In genomic region chr20:3172126-3172932, GRCh38 we compare ENCODE assay signal across 10 cellular contexts. TPM values are rescaled to one million over a fixed set of nuclear protein-coding genes. Genes with fewer than 3 reads are reported as not detected.
DNase-seq lines count a peak whose midpoint lies in the region; ATAC-seq, FAIRE-seq and TF ChIP-seq lines count a peak whose summit lies in the region.
"Had no signal": no experiment of that assay in that cellular context is flagged by ENCODE, and none has a peak within 500 bp of the region (broad histone marks: within the 10 kb centered on the region; RNA-seq: fewer than 3 reads in every experiment).

No MANE protein-coding gene starts in this region.

- ATAC-seq in pancreas (no peak), GM19455 (IDR thresholded peaks at IDR 0.05; ENCODE audit: unreplicated experiment) (no peak)

- peak overlapping the region; percentile 79 to 86 (median 83) for H3K4me3 Mint-ChIP-seq in CD4-positive, alpha-beta memory T cell
- H3K4me3 Mint-ChIP-seq in endodermal cell = peak overlapping the region; percentile 88

- peaks cover 0 to 1% of the 10 kb centered on the region in 2 donors for H3K36me3 Mint-ChIP-seq in CD4-positive, alpha-beta memory T cell
- H3K36me3 Mint-ChIP-seq in endodermal cell (ENCODE audit: low read depth) = peaks cover 2% of the 10 kb centered on the region

- H3K79me2 ChIP-seq in OCI-LY7 (ENCODE audit: insufficient read depth, low read depth, low read length) = no peaks in the 10 kb centered on the region

- peak overlapping the region; percentile 85 for H3K4me2 ChIP-seq in OCI-LY7 (ENCODE audit: low read length)

- no peaks in the 10 kb centered on the region for H4K20me1 ChIP-seq in OCI-LY7 (ENCODE audit: insufficient read depth, low read length)

- no peak overlapping the region; the same call in 1 of the 2 replicates for H2AFZ ChIP-seq in OCI-LY7 (ENCODE audit: low read length)

- no peaks in the 10 kb centered on the region for H3K9me3 ChIP-seq in CD4-positive, alpha-beta memory T cell (ENCODE audit: control insufficient read depth in 1 of 2, low read length in 2 of 2)
- no peaks in the 10 kb centered on the region for H3K9me3 ChIP-seq in OCI-LY7 (ENCODE audit: low read length)
- no peaks in the 10 kb centered on the region for H3K9me3 ChIP-seq in endodermal cell (ENCODE audit: control insufficient read depth, low read length)
- no peaks in the 10 kb centered on the region for H3K9me3 ChIP-seq in pancreas

- peaks cover 12 to 18% of the 10 kb centered on the region in 2 donors for H3K27me3 Mint-ChIP-seq in CD4-positive, alpha-beta memory T cell
- H3K27me3 Mint-ChIP-seq in endodermal cell (ENCODE audit: insufficient read depth) = peaks cover 2% of the 10 kb centered on the region

- H3K9ac ChIP-seq in endodermal cell (ENCODE audit: extremely low read depth, low read length, poor library complexity, severe bottlenecking) = peak overlapping the region; percentile 64

- BruUV-seq in OCI-LY7 (replicated peaks; lab: Mats Ljungman, UMichigan) = no TSS peak

- CTCF ChIA-PET in CD4-positive, alpha-beta memory T cell (lab: Charles Lee; ENCODE audit: partially characterized antibody) = interaction anchor here (1.0 to 1.1 kb wide), 2 partner anchors 13 to 103 kb away, joined by 3 read pairs; partner anchors contain the start of genes FASTKD5 and UBOX5
- CTCF ChIA-PET in OCI-LY7 (lab: Charles Lee; ENCODE audit: unreplicated experiment) = no interaction called here

- no peak for TF ChIP-seq CTCF in OCI-LY7 (conservative IDR thresholded peaks at IDR 0.05; ENCODE audit: low read length)
- no peak for TF ChIP-seq CTCF in endodermal cell (conservative IDR thresholded peaks at IDR 0.05)
- TF ChIP-seq CTCF in pancreas (IDR thresholded peaks at IDR 0.05) = no peak

- peaks cover 15% of the 10 kb centered on the region for H3K4me1 ChIP-seq in CD4-positive, alpha-beta memory T cell (ENCODE audit: insufficient read depth, low read length)
- H3K4me1 ChIP-seq in OCI-LY7 (ENCODE audit: insufficient read depth, low read length, poor library complexity, severe bottlenecking) = peaks cover 27% of the 10 kb centered on the region
- H3K4me1 ChIP-seq in endodermal cell (ENCODE audit: control insufficient read depth, insufficient read depth, low read length) = peaks cover 5% of the 10 kb centered on the region
- peaks cover 8 to 16% (median 13%) of the 10 kb centered on the region in 3 donors for H3K4me1 ChIP-seq in pancreas

- no peak for FAIRE-seq in pancreas (lab: Jason Lieb, UNC)

- DNase-seq in CD4-positive, alpha-beta memory T cell = no peak
- DNase-seq in OCI-LY7 (ENCODE audit: low spot score) (no peak), endodermal cell (peak; percentile 52), pancreas (no peak), medulla oblongata (ENCODE audit: extremely low spot score) (no peak), NCI-H748 (lab: John Stamatoyannopoulos, UW; ENCODE audit: unreplicated experiment) (no peak), Kasumi-1 (lab: John Stamatoyannopoulos, UW) (no peak)
- DNase-seq: amniotic stem cell, NCI-H2081 treated with DMSO at 0.1 percent for 48 hours had no signal

- POLR2A ChIA-PET in CD4-positive, alpha-beta memory T cell (lab: Charles Lee; ENCODE audit: partially characterized antibody) = interaction anchor here (0.8 to 1.7 kb wide), 4 partner anchors 9 to 31 kb away, joined by 3 to 8 read pairs (median 4); no protein-coding TSS in a partner anchor
- POLR2A ChIA-PET in OCI-LY7 (lab: Charles Lee) = interaction anchor here (0.6 kb wide), 1 partner anchor 30 kb away, joined by 3 read pairs; no protein-coding TSS in a partner anchor

- WGBS in endodermal cell (ENCODE audit: insufficient coverage in 1 of 2, insufficient read length in 1 of 2), 2 experiments = 14 to 53% methylated on average over 1 to 5 of the region's 5 CpGs
- 24 to 43% methylated on average over 5 of the region's 5 CpGs for WGBS in pancreas, 2 donors

- peaks cover 3% of the 10 kb centered on the region for H3K27me3 ChIP-seq in CD4-positive, alpha-beta memory T cell (ENCODE audit: insufficient read depth, low read length)
- H3K27me3 ChIP-seq in endodermal cell (ENCODE audit: control insufficient read depth, insufficient read depth, low read length, poor library complexity, severe bottlenecking) (no peaks in the 10 kb centered on the region), pancreas (no peaks in the 10 kb centered on the region)

- H3K4me3 ChIP-seq in CD4-positive, alpha-beta memory T cell (ENCODE audit: low read length in 2 of 2) = no peak overlapping the region
- H3K4me3 ChIP-seq in OCI-LY7 (ENCODE audit: low read depth, low read length, poor library complexity, severe bottlenecking) = peak overlapping the region; percentile 97
- H3K4me3 ChIP-seq in endodermal cell (ENCODE audit: low read length) = peak overlapping the region; percentile 91
- H3K4me3 ChIP-seq in pancreas = peak overlapping the region; percentile 70 to 83 (median 74)

- no peak overlapping the region for H3K27ac ChIP-seq in CD4-positive, alpha-beta memory T cell (ENCODE audit: low read depth, low read length)
- H3K27ac ChIP-seq in OCI-LY7 (ENCODE audit: low read depth, low read length, poor library complexity, severe bottlenecking) = no peak overlapping the region
- H3K27ac ChIP-seq in endodermal cell (ENCODE audit: low read depth, low read length) = no peak overlapping the region
- H3K27ac ChIP-seq in pancreas = no peak overlapping the region

- no peaks in the 10 kb centered on the region for H3K36me3 ChIP-seq in CD4-positive, alpha-beta memory T cell (ENCODE audit: insufficient read depth, low read length)
- H3K36me3 ChIP-seq in OCI-LY7 (ENCODE audit: insufficient read depth, low read length) = no peaks in the 10 kb centered on the region
- no peaks in the 10 kb centered on the region for H3K36me3 ChIP-seq in endodermal cell (ENCODE audit: control insufficient read depth, insufficient read depth, low read length)
- H3K36me3 ChIP-seq in pancreas = no peaks in the 10 kb centered on the region

- H3K27ac Mint-ChIP-seq in CD4-positive, alpha-beta memory T cell = peak overlapping the region; percentile 80 to 89 (median 87)
- H3K27ac Mint-ChIP-seq in endodermal cell = peak overlapping the region; percentile 84

- H3K9me3 Mint-ChIP-seq in CD4-positive, alpha-beta memory T cell = no peaks in the 10 kb centered on the region
- no peaks in the 10 kb centered on the region for H3K9me3 Mint-ChIP-seq in endodermal cell

- H3K4me1 Mint-ChIP-seq in CD4-positive, alpha-beta memory T cell = peaks cover 3 to 30% (median 11%) of the 10 kb centered on the region in 4 donors
- peaks cover 40% of the 10 kb centered on the region for H3K4me1 Mint-ChIP-seq in endodermal cell

- intact Hi-C loops in CD4-positive, alpha-beta memory T cell (cut with micrococcal nuclease) = loop anchor here (2.0 to 5.0 kb wide), 2 partner anchors 50 to 66 kb away; partner anchors contain the start of gene SLC4A11
- intact Hi-C loops in OCI-LY7 (cut with micrococcal nuclease; ENCODE audit: unreplicated experiment) = no loop called here
- intact Hi-C loops in pancreas (cut with DNase I) = loop anchor here in 1 of 3 donors (10.0 kb wide), 1 partner anchor 58 kb away; no protein-coding TSS in a partner anchor

- no peaks in the 10 kb centered on the region for H3K9me2 ChIP-seq in OCI-LY7 (ENCODE audit: insufficient read depth, low read length)

RNA-seq across cellular contexts. Expression of gene LZTS3, which starts 1.0 kb away (rescaled TPM):
- 1 to 10 TPM; 7.0 to 7.9 TPM for total RNA-seq in CD4-positive, alpha-beta memory T cell
- polyA plus RNA-seq in CD4-positive, alpha-beta memory T cell = under 1 TPM; 0.78 to 0.86 TPM
- 4.5 and 4.7 TPM in 2 replicates for total RNA-seq in OCI-LY7 (2014; rRNA removed; shearing (Covaris generic))
- total RNA-seq in OCI-LY7 (2022) (4.2 and 5.0 TPM in 2 replicates), endodermal cell (10 to 100 TPM; 26.8 to 27.7 TPM), pancreas (10 to 100 TPM; 17.5 to 18.9 (median 18.3) TPM)
- 8.8 TPM for polyA plus RNA-seq in endodermal cell (2013, experiment 1 of 2)
- 7.5 TPM for polyA plus RNA-seq in endodermal cell (2013, experiment 2 of 2)
- polyA plus RNA-seq in pancreas = 10 to 100 TPM; 20.3 to 30.5 TPM

RNA-seq across cellular contexts. Expression of gene FASTKD5, which starts 12.7 kb away (rescaled TPM):
- total RNA-seq in CD4-positive, alpha-beta memory T cell = 10 to 100 TPM; 26.2 to 26.6 TPM
- 10 to 100 TPM; 18.5 to 22.3 TPM for polyA plus RNA-seq in CD4-positive, alpha-beta memory T cell
- total RNA-seq in OCI-LY7 (2014; rRNA removed; shearing (Covaris generic)) = 15.7 and 18.1 TPM in 2 replicates
- total RNA-seq in OCI-LY7 (2022) (15.7 and 15.8 TPM in 2 replicates), endodermal cell (10 to 100 TPM; 13.9 to 20.0 TPM), pancreas (1 to 10 TPM; 2.7 to 7.6 (median 4.0) TPM)
- 11.9 TPM for polyA plus RNA-seq in endodermal cell (2013, experiment 1 of 2)
- 10.1 TPM for polyA plus RNA-seq in endodermal cell (2013, experiment 2 of 2)
- 1 to 10 TPM; 2.9 to 6.6 TPM for polyA plus RNA-seq in pancreas

RNA-seq across cellular contexts. Expression of gene UBOX5, which starts 12.7 kb away (rescaled TPM):
- 10 to 100 TPM; 10.8 to 11.5 TPM for total RNA-seq in CD4-positive, alpha-beta memory T cell
- polyA plus RNA-seq in CD4-positive, alpha-beta memory T cell = 1 to 10 TPM; 3.6 to 8.0 TPM
- total RNA-seq in OCI-LY7 (2014; rRNA removed; shearing (Covaris generic)) = 3.2 and 4.1 TPM in 2 replicates
- total RNA-seq in OCI-LY7 (2022) = 5.2 and 5.3 TPM in 2 replicates
- 10 to 100 TPM in 1 of 2 donors, 1 to 10 TPM in 1; 5.3 to 10.8 TPM for total RNA-seq in endodermal cell
- 6.6 TPM for polyA plus RNA-seq in endodermal cell (2013, experiment 1 of 2)
- 6.8 TPM for polyA plus RNA-seq in endodermal cell (2013, experiment 2 of 2)
- 1 to 10 TPM; 2.3 to 4.2 (median 3.5) TPM for total RNA-seq in pancreas
- 1 to 10 TPM; 3.7 to 4.0 TPM for polyA plus RNA-seq in pancreas

RNA-seq across cellular contexts. Expression of gene DDRGK1, which starts 32.2 kb away (rescaled TPM):
- total RNA-seq in CD4-positive, alpha-beta memory T cell = 10 to 100 TPM; 55.6 to 61.0 TPM
- polyA plus RNA-seq in CD4-positive, alpha-beta memory T cell = 10 to 100 TPM; 35.2 to 53.6 TPM
- total RNA-seq in OCI-LY7 (2014; rRNA removed; shearing (Covaris generic)) = 35.5 and 37.7 TPM in 2 replicates
- total RNA-seq in OCI-LY7 (2022) (52.0 and 55.0 TPM in 2 replicates), endodermal cell (10 to 100 TPM; 55.0 to 59.3 TPM), pancreas (10 to 100 TPM; 42.0 to 52.8 (median 48.1) TPM)
- polyA plus RNA-seq in endodermal cell (2013, experiment 1 of 2) = 45.8 TPM
- polyA plus RNA-seq in endodermal cell (2013, experiment 2 of 2) = 38.0 TPM
- 10 to 100 TPM; 46.1 to 50.0 TPM for polyA plus RNA-seq in pancreas

RNA-seq across cellular contexts. Expression of gene ITPA, which starts 37.0 kb away (rescaled TPM):
- total RNA-seq in CD4-positive, alpha-beta memory T cell = 10 to 100 TPM; 46.7 to 46.8 TPM
- 10 to 100 TPM; 48.1 to 75.9 TPM for polyA plus RNA-seq in CD4-positive, alpha-beta memory T cell
- 58.0 and 66.4 TPM in 2 replicates for total RNA-seq in OCI-LY7 (2014; rRNA removed; shearing (Covaris generic))
- total RNA-seq in OCI-LY7 (2022) (54.4 and 62.4 TPM in 2 replicates), endodermal cell (10 to 100 TPM; 50.8 to 53.6 TPM), pancreas (10 to 100 TPM; 14.2 to 29.9 (median 23.1) TPM)
- polyA plus RNA-seq in endodermal cell (2013, experiment 1 of 2) = 47.9 TPM
- polyA plus RNA-seq in endodermal cell (2013, experiment 2 of 2) = 37.1 TPM
- 100 to 1,000 TPM in 1 of 2 donors, 10 to 100 TPM in 1; 90.4 to 111 TPM for polyA plus RNA-seq in pancreas

Comparison
In these comparisons a context has a peak if more than half of its experiments do, and no peak if none do; other contexts are left out.
1. H3K4me3 ChIP-seq: peak in OCI-LY7 (single experiment), endodermal cell (single experiment) and pancreas (4 of 4); none in CD4-positive, alpha-beta memory T cell (0 of 2).